In the genomic region with DNA sequence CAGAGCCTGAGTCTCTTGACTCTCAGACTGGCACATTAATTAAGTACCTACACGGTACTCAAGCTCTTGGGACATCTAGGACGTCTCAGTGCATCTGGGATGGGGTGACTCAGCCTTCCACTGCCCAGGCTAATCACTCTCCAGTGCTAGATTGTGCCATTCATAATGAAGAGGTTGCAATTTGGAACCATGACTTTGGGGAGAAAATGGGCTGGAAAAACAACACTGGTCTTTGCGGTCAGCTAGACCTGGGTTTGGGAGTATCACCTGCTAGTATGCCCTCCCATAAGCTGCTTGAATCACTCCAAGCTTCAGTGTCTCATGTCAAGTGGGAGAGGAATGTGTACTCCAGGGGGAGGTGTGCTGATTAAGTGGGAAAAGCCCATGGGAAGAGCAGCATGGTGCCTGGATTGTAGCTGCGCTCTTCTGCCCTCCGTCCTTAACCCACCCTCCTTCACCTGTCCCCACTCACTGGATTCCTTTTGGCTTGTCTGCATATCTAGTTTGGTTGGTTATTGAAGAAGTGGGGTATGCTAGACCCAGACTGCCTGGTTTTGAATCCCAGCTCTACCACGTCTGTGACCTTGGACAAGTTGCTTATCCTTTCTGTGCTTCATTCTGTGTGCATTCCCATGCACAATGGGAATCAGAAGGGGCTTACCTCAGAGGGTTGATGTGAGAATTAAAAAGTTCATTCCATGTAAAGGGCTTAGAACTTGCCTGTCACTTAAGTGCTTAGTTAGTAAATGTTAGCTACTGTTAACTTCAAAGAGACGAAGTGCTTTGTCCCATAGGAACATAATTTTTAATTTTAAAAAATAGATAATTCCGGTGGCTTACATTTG, we compare ENCODE assay signal across 8 cellular contexts. TPM values are rescaled to one million over a fixed set of nuclear protein-coding genes. Genes with fewer than 3 reads are reported as not detected.
DNase-seq lines count a peak whose midpoint lies in the region; ATAC-seq and TF ChIP-seq lines count a peak whose summit lies in the region.

No MANE protein-coding gene starts in this region.

- peak; percentile 27; the same call in 1 of the 2 replicates for TF ChIP-seq CTCF in PC-9 (conservative IDR thresholded peaks at IDR 0.05)

- POLR2A ChIA-PET in PC-9 (lab: Charles Lee; ENCODE audit: unreplicated experiment), result interaction anchor here (0.6 kb wide), 1 partner anchor 39 kb away, joined by 9 read pairs; no protein-coding TSS in a partner anchor

- no peak for ATAC-seq in stimulated activated naive B cell treated with anti-CD40 and anti-IgM and Interleukin-4, amounts not matched to agents 10 μg/mL and 1 μg/mL and 100 μg/mL, for 72 hours (replicated peaks)

- H3K27ac ChIP-seq in PC-9 (peak overlapping the region; percentile 96), epithelial cell of prostate (peak overlapping the region; percentile 80)

- H3F3A ChIP-seq in PC-9 (ENCODE audit: insufficient read depth, low read depth), result peaks cover 72% of the 10 kb centered on the region

- peak overlapping the region; percentile 93 for H3K4me3 Mint-ChIP-seq in activated CD4-positive, alpha-beta T cell treated with anti-CD3 and anti-CD28 coated beads, Interleukin-2, amount 10 ng/mL, durations not matched to agents 24 days and 14 days
- no peak overlapping the region for H3K4me3 Mint-ChIP-seq in stimulated activated naive B cell treated with anti-CD40 and anti-IgM and Interleukin-4, amounts not matched to agents 10 μg/mL and 1 μg/mL and 100 μg/mL, for 72 hours

- H3K9me3 ChIP-seq in PC-9 (ENCODE audit: insufficient read depth, low read depth), result no peaks in the 10 kb centered on the region

- H3K27me3 Mint-ChIP-seq in activated CD4-positive, alpha-beta T cell treated with anti-CD3 and anti-CD28 coated beads, Interleukin-2, amount 10 ng/mL, durations not matched to agents 24 days and 14 days, result no peaks in the 10 kb centered on the region
- peaks cover 0 to 3% of the 10 kb centered on the region in 2 donors for H3K27me3 Mint-ChIP-seq in stimulated activated naive B cell treated with anti-CD40 and anti-IgM and Interleukin-4, amounts not matched to agents 10 μg/mL and 1 μg/mL and 100 μg/mL, for 72 hours

- BruUV-seq in PC-9 (replicated peaks; lab: Mats Ljungman, UMichigan), result no TSS peak

- peak overlapping the region; percentile 96 for H3K4me2 ChIP-seq in PC-9

- no peaks in the 10 kb centered on the region for H4K20me1 ChIP-seq in PC-9 (ENCODE audit: insufficient read depth)

- H3K36me3 Mint-ChIP-seq in activated CD4-positive, alpha-beta T cell treated with anti-CD3 and anti-CD28 coated beads, Interleukin-2, amount 10 ng/mL, durations not matched to agents 24 days and 14 days (ENCODE audit: low read depth), result peaks cover 55% of the 10 kb centered on the region
- H3K36me3 Mint-ChIP-seq in stimulated activated naive B cell treated with anti-CD40 and anti-IgM and Interleukin-4, amounts not matched to agents 10 μg/mL and 1 μg/mL and 100 μg/mL, for 72 hours, result no peaks in the 10 kb centered on the region

- intact Hi-C loops in activated CD4-positive, alpha-beta T cell treated with anti-CD3 and anti-CD28 coated beads, Interleukin-2, amount 10 ng/mL, durations not matched to agents 24 days and 14 days (cut with micrococcal nuclease), result loop anchor here (1.0 to 10.0 kb wide), 6 partner anchors 11 to 261 kb away; no protein-coding TSS in a partner anchor
- intact Hi-C loops in PC-9 (cut with micrococcal nuclease; ENCODE audit: unreplicated experiment), result loop anchor here (2.0 kb wide), 2 partner anchors 73 to 191 kb away; no protein-coding TSS in a partner anchor

- no peaks in the 10 kb centered on the region for H3K27me3 ChIP-seq in PC-9 (ENCODE audit: insufficient read depth, low read depth)

- peak overlapping the region; percentile 99 for H3K27ac Mint-ChIP-seq in activated CD4-positive, alpha-beta T cell treated with anti-CD3 and anti-CD28 coated beads, Interleukin-2, amount 10 ng/mL, durations not matched to agents 24 days and 14 days
- H3K27ac Mint-ChIP-seq in stimulated activated naive B cell treated with anti-CD40 and anti-IgM and Interleukin-4, amounts not matched to agents 10 μg/mL and 1 μg/mL and 100 μg/mL, for 72 hours, result peak overlapping the region; percentile 42

- H3K9me2 ChIP-seq in PC-9 (ENCODE audit: insufficient read depth), result no peaks in the 10 kb centered on the region

- H2AFZ ChIP-seq in PC-9, result no peak overlapping the region

- DNase-seq in activated CD4-positive, alpha-beta T cell treated with anti-CD3 and anti-CD28 coated beads, Interleukin-2, amount 10 ng/mL, durations not matched to agents 24 days and 14 days, result peak; percentile 68
- DNase-seq in activated CD4-positive, alpha-beta T cell treated with anti-CD3 and anti-CD28 coated beads for 4 hours, result no peak
- DNase-seq in PC-9 (peak; percentile 34 to 91), epithelial cell of prostate (ENCODE audit: low read depth, low spot score) (no peak), DMS 273 (lab: John Stamatoyannopoulos, UW; ENCODE audit: unreplicated experiment) (no peak), superior temporal gyrus (ENCODE audit: extremely low spot score) (no peak), germinal center (ENCODE audit: low spot score) (no peak)
- no peak for DNase-seq in stimulated activated naive B cell treated with anti-CD40 and anti-IgM and Interleukin-4, amounts not matched to agents 10 μg/mL and 1 μg/mL and 100 μg/mL, for 72 hours

- H3K9me3 Mint-ChIP-seq in activated CD4-positive, alpha-beta T cell treated with anti-CD3 and anti-CD28 coated beads, Interleukin-2, amount 10 ng/mL, durations not matched to agents 24 days and 14 days, result peaks cover 4% of the 10 kb centered on the region
- H3K9me3 Mint-ChIP-seq in stimulated activated naive B cell treated with anti-CD40 and anti-IgM and Interleukin-4, amounts not matched to agents 10 μg/mL and 1 μg/mL and 100 μg/mL, for 72 hours, result no peaks in the 10 kb centered on the region

- peaks cover 73% of the 10 kb centered on the region for H3K4me1 Mint-ChIP-seq in activated CD4-positive, alpha-beta T cell treated with anti-CD3 and anti-CD28 coated beads, Interleukin-2, amount 10 ng/mL, durations not matched to agents 24 days and 14 days
- peaks cover 55 to 73% of the 10 kb centered on the region in 2 donors for H3K4me1 Mint-ChIP-seq in stimulated activated naive B cell treated with anti-CD40 and anti-IgM and Interleukin-4, amounts not matched to agents 10 μg/mL and 1 μg/mL and 100 μg/mL, for 72 hours

- peaks cover 69% of the 10 kb centered on the region for H3K4me1 ChIP-seq in PC-9 (replicated peaks; ENCODE audit: insufficient read depth)

- peak overlapping the region; percentile 77 for H3K4me3 ChIP-seq in PC-9

- H3K79me2 ChIP-seq in PC-9 (ENCODE audit: low read depth), result peaks cover 85% of the 10 kb centered on the region

- peaks cover 8% of the 10 kb centered on the region for H3K36me3 ChIP-seq in PC-9 (ENCODE audit: low read depth)

- CTCF ChIA-PET in PC-9 (lab: Charles Lee), result interaction anchor here (0.8 kb wide), 1 partner anchor 42 kb away, joined by 3 read pairs; no protein-coding TSS in a partner anchor

RNA-seq across cellular contexts. Expression of gene NFE2L3, which starts 3.8 kb away (rescaled TPM):
- 67.8 and 68.7 TPM in 2 replicates for total RNA-seq in activated CD4-positive, alpha-beta T cell treated with anti-CD3 and anti-CD28 coated beads, Interleukin-2, amount 10 ng/mL, durations not matched to agents 24 days and 14 days
- total RNA-seq in PC-9 (2021), result 44.2 and 49.1 TPM in 2 replicates

RNA-seq across cellular contexts. Expression of gene HNRNPA2B1, which starts 44.8 kb away (rescaled TPM):
- total RNA-seq in activated CD4-positive, alpha-beta T cell treated with anti-CD3 and anti-CD28 coated beads, Interleukin-2, amount 10 ng/mL, durations not matched to agents 24 days and 14 days, result 862 and 873 TPM in 2 replicates
- total RNA-seq in PC-9 (2021), result 526 and 792 TPM in 2 replicates

RNA-seq across cellular contexts. Expression of gene CBX3, which starts 45.8 kb away (rescaled TPM):
- 307 and 313 TPM in 2 replicates for total RNA-seq in activated CD4-positive, alpha-beta T cell treated with anti-CD3 and anti-CD28 coated beads, Interleukin-2, amount 10 ng/mL, durations not matched to agents 24 days and 14 days
- total RNA-seq in PC-9 (2021), result 282 and 308 TPM in 2 replicates

Comparison
In these comparisons a context has a peak if more than half of its experiments do, and no peak if none do; other contexts are left out.
1. DNase-seq: peak in activated CD4-positive, alpha-beta T cell treated with anti-CD3 and anti-CD28 coated beads, Interleukin-2, amount 10 ng/mL, durations not matched to agents 24 days and 14 days (single experiment) and PC-9 (2 of 2); none in activated CD4-positive, alpha-beta T cell treated with anti-CD3 and anti-CD28 coated beads for 4 hours (0 of 2), epithelial cell of prostate (single experiment), stimulated activated naive B cell treated with anti-CD40 and anti-IgM and Interleukin-4, amounts not matched to agents 10 μg/mL and 1 μg/mL and 100 μg/mL, for 72 hours (single experiment), DMS 273 (single experiment), superior temporal gyrus (single experiment) and germinal center (single experiment).